In the genomic region with DNA sequence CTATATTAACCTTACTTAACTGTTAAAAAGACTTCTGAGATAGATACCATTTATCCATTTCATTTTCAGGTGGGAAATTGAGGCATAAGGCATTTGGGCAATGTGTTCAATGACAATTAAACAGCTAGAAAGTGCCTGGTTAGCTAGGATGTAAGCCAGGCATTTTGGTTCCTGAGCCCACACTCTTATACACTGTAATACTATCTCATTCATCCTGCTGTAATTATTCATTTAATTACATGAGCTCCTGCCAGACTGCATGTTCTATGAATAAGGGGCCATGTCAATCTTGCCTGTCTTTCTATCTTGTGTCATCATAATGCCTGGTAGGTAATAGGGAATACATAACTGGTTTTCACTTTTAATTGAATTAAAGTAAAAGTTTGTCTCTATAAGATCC, we compare ENCODE assay signal across 26 cellular contexts.
"Had no signal": no experiment of that assay in that cellular context is flagged by ENCODE, and none has a peak within 500 bp of the region (broad histone marks: within the 10 kb centered on the region; RNA-seq: fewer than 3 reads in every experiment).

No MANE protein-coding gene starts in this region.

- H3K4me1 ChIP-seq: body of pancreas had no signal

- H3K27ac Mint-ChIP-seq: activated CD4-positive, alpha-beta memory T cell treated with anti-CD3 and anti-CD28 coated beads for 36 hours; activated CD4-positive, alpha-beta T cell treated with anti-CD3 and anti-CD28 coated beads, Interleukin-2, amount 10 ng/mL, durations not matched to agents 7 days and 5 days; activated naive CD4-positive, alpha-beta T cell treated with anti-CD3 and anti-CD28 coated beads, Interleukin-2, amount 50 U/mL, for 72 hours; activated naive CD8-positive, alpha-beta T cell treated with anti-CD3 and anti-CD28 coated beads, Interleukin-2, amount 50 U/mL, for 24 hours; T-cell had no signal

- H3K4me2 ChIP-seq: KMS-11, PC-9 had no signal

- H3K9me3 Mint-ChIP-seq: activated CD4-positive, alpha-beta memory T cell treated with anti-CD3 and anti-CD28 coated beads for 36 hours; activated CD4-positive, alpha-beta T cell treated with anti-CD3 and anti-CD28 coated beads, Interleukin-2, amount 10 ng/mL, durations not matched to agents 7 days and 5 days; activated naive CD8-positive, alpha-beta T cell treated with anti-CD3 and anti-CD28 coated beads, Interleukin-2, amount 50 U/mL, for 24 hours; activated T-cell treated with anti-CD3 and anti-CD28 coated beads, Interleukin-2, amount 50 U/mL, for 4 hours had no signal

- H3K9me3 ChIP-seq: body of pancreas had no signal

- DNase-seq: activated CD4-positive, alpha-beta memory T cell treated with anti-CD3 and anti-CD28 coated beads for 36 hours; activated CD4-positive, alpha-beta T cell treated with anti-CD3 and anti-CD28 coated beads, Interleukin-2, amount 10 ng/mL, durations not matched to agents 7 days and 5 days; activated CD4-positive, CD25-positive, alpha-beta regulatory T cell; activated CD8-positive, alpha-beta memory T cell treated with anti-CD3 and anti-CD28 coated beads for 24 hours; activated effector memory CD4-positive, alpha-beta T cell treated with anti-CD3 and anti-CD28 coated beads, Interleukin-2, amount 50 U/mL, for 16 hours; activated naive CD4-positive, alpha-beta T cell treated with Interleukin-2 at 50 U/mL for 16 hours; activated naive CD8-positive, alpha-beta T cell treated with anti-CD3 and anti-CD28 coated beads, Interleukin-2, amount 50 U/mL, for 24 hours; activated T-cell treated with anti-CD3 and anti-CD28 coated beads, Interleukin-2, amount 50 U/mL, for 4 hours; amniotic stem cell; body of pancreas; central memory CD4-positive, alpha-beta T cell; cortex of kidney; NCI-H1092; NCI-H146; NCI-H187 treated with DMSO at 0.1 percent for 48 hours; NCI-H2081 treated with DMSO at 0.1 percent for 48 hours; NCI-H510A treated with DMSO at 0.1 percent for 48 hours; NCI-H774; PC-9; SHP77 treated with DMSO at 0.1 percent for 48 hours; T-cell; T-helper 2 cell; T1000 had no signal

- ATAC-seq: activated naive CD4-positive, alpha-beta T cell treated with anti-CD3 and anti-CD28 coated beads, Interleukin-2, amount 50 U/mL, for 72 hours; activated naive CD8-positive, alpha-beta T cell treated with anti-CD3 and anti-CD28 coated beads, Interleukin-2, amount 50 U/mL, for 24 hours; activated T-cell treated with anti-CD3 and anti-CD28 coated beads, Interleukin-2, amount 50 U/mL, for 4 hours; body of pancreas; T-cell had no signal

- H3K36me3 ChIP-seq: ascending aorta had no signal

- H3K4me3 ChIP-seq: ascending aorta, body of pancreas, PC-9 had no signal

- H3K9ac ChIP-seq: KMS-11 had no signal

- H3K4me3 Mint-ChIP-seq: activated CD4-positive, alpha-beta memory T cell treated with anti-CD3 and anti-CD28 coated beads for 36 hours; activated CD4-positive, alpha-beta T cell treated with anti-CD3 and anti-CD28 coated beads, Interleukin-2, amount 10 ng/mL, durations not matched to agents 7 days and 5 days; activated naive CD8-positive, alpha-beta T cell treated with anti-CD3 and anti-CD28 coated beads, Interleukin-2, amount 50 U/mL, for 24 hours; activated T-cell treated with anti-CD3 and anti-CD28 coated beads, Interleukin-2, amount 50 U/mL, for 4 hours; T-cell had no signal

- H3K27me3 ChIP-seq: ascending aorta, body of pancreas had no signal

- H2AFZ ChIP-seq: PC-9 had no signal

- H3K27me3 Mint-ChIP-seq: activated CD4-positive, alpha-beta memory T cell treated with anti-CD3 and anti-CD28 coated beads for 36 hours; activated CD4-positive, alpha-beta T cell treated with anti-CD3 and anti-CD28 coated beads, Interleukin-2, amount 10 ng/mL, durations not matched to agents 7 days and 5 days; activated naive CD8-positive, alpha-beta T cell treated with anti-CD3 and anti-CD28 coated beads, Interleukin-2, amount 50 U/mL, for 24 hours; T-cell had no signal

- H3K36me3 Mint-ChIP-seq: activated CD4-positive, alpha-beta memory T cell treated with anti-CD3 and anti-CD28 coated beads for 36 hours; activated naive CD4-positive, alpha-beta T cell treated with anti-CD3 and anti-CD28 coated beads, Interleukin-2, amount 50 U/mL, for 72 hours; T-cell had no signal

- H3K27ac ChIP-seq: ascending aorta, body of pancreas, KMS-11, PC-9 had no signal
